In the genomic region with DNA sequence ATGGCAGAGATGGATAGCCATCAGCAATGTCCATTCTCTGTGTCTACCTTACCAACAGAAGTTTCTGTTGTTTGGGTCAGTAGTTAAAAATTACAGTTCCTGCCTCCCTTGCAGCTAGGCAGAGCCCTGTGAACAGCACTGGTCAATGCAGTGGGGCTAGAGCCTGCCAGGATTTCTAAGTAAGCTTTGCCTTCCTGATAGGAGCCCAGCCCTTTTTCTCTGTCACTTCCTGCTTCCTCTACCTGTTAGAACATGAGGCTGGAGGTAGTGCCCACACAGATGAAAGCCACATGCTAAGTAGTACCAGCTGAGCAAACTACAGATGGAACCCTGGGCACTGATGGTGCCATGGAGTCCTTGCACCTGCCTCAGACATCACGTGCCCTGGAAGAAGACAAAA, we compare ENCODE assay signal across 17 cellular contexts. TPM values are rescaled to one million over a fixed set of nuclear protein-coding genes. Genes with fewer than 3 reads are reported as not detected.
DNase-seq lines count a peak whose midpoint lies in the region; ATAC-seq, FAIRE-seq and TF ChIP-seq lines count a peak whose summit lies in the region.
"Had no signal": no experiment of that assay in that cellular context is flagged by ENCODE, and none has a peak within 500 bp of the region (broad histone marks: within the 10 kb centered on the region; RNA-seq: fewer than 3 reads in every experiment).

No MANE protein-coding gene starts in this region.

- DNase-seq in DMS153 (lab: John Stamatoyannopoulos, UW) (peak; percentile 49), DMS153 treated with DMSO at 0.1 percent for 48 hours (lab: John Stamatoyannopoulos, UW; ENCODE audit: unreplicated experiment) (no peak), bronchial epithelial cell (ENCODE audit: low read depth) (peak; percentile 41), posterior vena cava (ENCODE audit: low spot score) (peak; percentile 13), CD1c-positive myeloid dendritic cell (ENCODE audit: extremely low spot score) (no peak)
- no peak for DNase-seq in T-helper 2 cell treated with Interferon-gamma antibody and Interleukin-4, amounts not matched to agents 5 μg/mL and 100 μg/mL, for 36 hours (ENCODE audit: low spot score)
- DNase-seq: KG1, MG63, NCI-H1092 treated with DMSO at 0.1 percent for 48 hours, NCI-H1694, NCI-H446, SJCRH30, SW 1271 had no signal

- H3K4me1 Mint-ChIP-seq in T-helper 2 cell treated with Interferon-gamma antibody and Interleukin-4, amounts not matched to agents 5 μg/mL and 100 μg/mL, for 36 hours (ENCODE audit: low read depth), result peaks cover 10% of the 10 kb centered on the region

- no peaks in the 10 kb centered on the region for H3K27me3 ChIP-seq in bronchial epithelial cell (ENCODE audit: control insufficient read depth, insufficient read depth, low read length)
- H3K27me3 ChIP-seq: MG63, SJCRH30 had no signal

- H3K9me3 ChIP-seq in HEK293 (ENCODE audit: control insufficient read depth, insufficient read depth, low read depth, low read length), result no peaks in the 10 kb centered on the region
- H3K9me3 ChIP-seq: MG63 had no signal

- POLR2A ChIA-PET in HEK293 (lab: Yijun Ruan, JAX), result no interaction called here

- H3K4me3 Mint-ChIP-seq in T-helper 2 cell treated with Interferon-gamma antibody and Interleukin-4, amounts not matched to agents 5 μg/mL and 100 μg/mL, for 36 hours, result no peak overlapping the region
- H3K4me3 Mint-ChIP-seq: GM23338 had no signal

- intact Hi-C loops in posterior vena cava (cut with DNase I), result loop anchor here in 1 of 2 donors (1.0 kb wide), 1 partner anchor 42 kb away; no protein-coding TSS in a partner anchor

- H3K27ac ChIP-seq in HEK293 (ENCODE audit: extremely low read depth, low read depth, low read length), result no peak overlapping the region
- H3K27ac ChIP-seq: 22Rv1, SJCRH30 had no signal

- H3K4me3 ChIP-seq in HEK293 (ENCODE audit: low read depth, low read length), result no peak overlapping the region
- no peak overlapping the region for H3K4me3 ChIP-seq in bronchial epithelial cell (ENCODE audit: low read depth, low read length)
- H3K4me3 ChIP-seq: GM23338, MG63, SJCRH30 had no signal

- H3K27me3 Mint-ChIP-seq in T-helper 2 cell treated with Interferon-gamma antibody and Interleukin-4, amounts not matched to agents 5 μg/mL and 100 μg/mL, for 36 hours (ENCODE audit: low read depth), result no peaks in the 10 kb centered on the region

- no peak for FAIRE-seq in bronchial epithelial cell (lab: Jason Lieb, UNC)

- H3K27ac Mint-ChIP-seq in T-helper 2 cell treated with Interferon-gamma antibody and Interleukin-4, amounts not matched to agents 5 μg/mL and 100 μg/mL, for 36 hours, result no peak overlapping the region
- H3K27ac Mint-ChIP-seq: GM23338 had no signal

- no peak for ATAC-seq in GM18520 (IDR thresholded peaks at IDR 0.05; ENCODE audit: unreplicated experiment)
- ATAC-seq: GM23338 had no signal

- TF ChIP-seq CTCF in HEK293 (tag by site-specific recombination; IDR thresholded peaks at IDR 0.05) (no peak), bronchial epithelial cell (IDR thresholded peaks at IDR 0.05; ENCODE audit: insufficient read depth, low read length, severe bottlenecking) (no peak)

- H3K36me3 Mint-ChIP-seq in T-helper 2 cell treated with Interferon-gamma antibody and Interleukin-4, amounts not matched to agents 5 μg/mL and 100 μg/mL, for 36 hours (ENCODE audit: low read depth), result peaks cover 2% of the 10 kb centered on the region

- H3K9me3 Mint-ChIP-seq in T-helper 2 cell treated with Interferon-gamma antibody and Interleukin-4, amounts not matched to agents 5 μg/mL and 100 μg/mL, for 36 hours, result peaks cover 10% of the 10 kb centered on the region

- H3K4me1 ChIP-seq in HEK293 (ENCODE audit: control insufficient read depth, insufficient read depth, low read length), result no peaks in the 10 kb centered on the region

- CTCF ChIA-PET in HEK293 (lab: Yijun Ruan, JAX), result no interaction called here

- H3K36me3 ChIP-seq in HEK293 (ENCODE audit: control insufficient read depth in 2 of 2, insufficient read depth in 1 of 2, low read length in 2 of 2) (no peaks in the 10 kb centered on the region), bronchial epithelial cell (ENCODE audit: control insufficient read depth, insufficient read depth, low read length) (peaks cover 3% of the 10 kb centered on the region)

TF ChIP-seq in HEK293, 187 proteins besides CTCF, POLR2A, EP300 and RAD21:
- TF ChIP-seq ZNF391 (tag by site-specific recombination; IDR thresholded peaks at IDR 0.05; ENCODE audit: borderline replicate concordance, low read depth), result no peak
- TF ChIP-seq TRIM28 (IDR thresholded peaks at IDR 0.05; ENCODE audit: borderline replicate concordance, low read length), result peak; percentile 44; the same call in 1 of the 2 replicates

RNA-seq across cellular contexts. Expression of a gene that starts 45.0 kb away (rescaled TPM):
- total RNA-seq in bronchial epithelial cell (25.5 and 47.9 TPM in 2 replicates), posterior vena cava (100 to 1,000 TPM; 107 to 216 TPM)

Comparison
In these comparisons a context has a peak if more than half of its experiments do, and no peak if none do; other contexts are left out.
1. DNase-seq: peak in DMS153 (single experiment), bronchial epithelial cell (single experiment) and posterior vena cava (single experiment); none in DMS153 treated with DMSO at 0.1 percent for 48 hours (single experiment), T-helper 2 cell treated with Interferon-gamma antibody and Interleukin-4, amounts not matched to agents 5 μg/mL and 100 μg/mL, for 36 hours (single experiment) and CD1c-positive myeloid dendritic cell (single experiment).